ENCODE assay signal across 8 cellular contexts in genomic region chr15:69973102-69973714, GRCh38.
DNase-seq lines count a peak whose midpoint lies in the region; ATAC-seq, FAIRE-seq and TF ChIP-seq lines count a peak whose summit lies in the region.

No MANE protein-coding gene starts in this region.

- H3K4me2 ChIP-seq in A549 (no peak overlapping the region), hepatocyte (no peak overlapping the region)

- H3K9me3 Mint-ChIP-seq in activated B cell treated with CpG ODN at 0.5 μM for 24 hours, result no peaks in the 10 kb centered on the region

- no peak for FAIRE-seq in A549 (lab: Jason Lieb, UNC)

- TF ChIP-seq RAD21 in A549 (conservative IDR thresholded peaks at IDR 0.05 in 1 of 2, IDR thresholded peaks at IDR 0.05 in 1 of 2), result no peak

- no peaks in the 10 kb centered on the region for H3K36me3 Mint-ChIP-seq in activated B cell treated with CpG ODN at 0.5 μM for 24 hours (ENCODE audit: low read depth)

- no peaks in the 10 kb centered on the region for H3K4me1 ChIP-seq in A549
- H3K4me1 ChIP-seq in hepatocyte (ENCODE audit: insufficient read depth), result no peaks in the 10 kb centered on the region

- H2AFZ ChIP-seq in hepatocyte, result no peak overlapping the region

- TF ChIP-seq CTCF in A549 (IDR thresholded peaks at IDR 0.05) (no peak), HFF-Myc (IDR thresholded peaks at IDR 0.05; ENCODE audit: low read depth, low read length, missing control alignments) (no peak), activated B cell treated with CpG ODN at 0.5 μM for 24 hours (IDR thresholded peaks at IDR 0.05) (no peak), hepatocyte (IDR thresholded peaks at IDR 0.05; ENCODE audit: poor library complexity) (no peak)

- WGBS in A549 (ENCODE audit: missing lambda C conversion rate), result 17% methylated on average over 6 of the region's 6 CpGs
- WGBS in hepatocyte (ENCODE audit: low lambda C conversion rate, missing lambda C conversion rate), result 42% methylated on average over 6 of the region's 6 CpGs

- H3K27me3 ChIP-seq in hepatocyte, result peaks cover 14% of the 10 kb centered on the region

- H3K9me3 ChIP-seq in A549 (0 out of 3 replicates have a peak, but pooled peaks cover 4% of the 10 kb centered on the region), hepatocyte (ENCODE audit: low read depth) (no peaks in the 10 kb centered on the region)

- no peak overlapping the region for H3K4me3 Mint-ChIP-seq in activated B cell treated with CpG ODN at 0.5 μM for 24 hours

- H3K79me2 ChIP-seq in hepatocyte, result no peaks in the 10 kb centered on the region

- H3K9me2 ChIP-seq in hepatocyte (replicated peaks; ENCODE audit: insufficient read depth), result no peaks in the 10 kb centered on the region

- H3K27me3 Mint-ChIP-seq in activated B cell treated with CpG ODN at 0.5 μM for 24 hours, result peaks cover 36% of the 10 kb centered on the region

- H3K27ac ChIP-seq in A549, result no peak overlapping the region
- no peak overlapping the region for H3K27ac ChIP-seq in hepatocyte

- DNase-seq in A549 (ENCODE audit: low read depth in 1 of 2, low spot score in 1 of 2) (peak; percentile 48 to 50), HFF-Myc (ENCODE audit: extremely low read depth, low read depth) (peak; percentile 14), activated B cell treated with CpG ODN at 0.5 μM for 24 hours (no peak), hepatocyte (ENCODE audit: low spot score) (peak; percentile 73), NCI-H2029 (lab: John Stamatoyannopoulos, UW) (no peak), NCI-H345 treated with DMSO at 0.1 percent for 48 hours (lab: John Stamatoyannopoulos, UW; ENCODE audit: unreplicated experiment) (no peak), GF-D8 (lab: John Stamatoyannopoulos, UW) (no peak)

- H3K4me1 Mint-ChIP-seq in activated B cell treated with CpG ODN at 0.5 μM for 24 hours, result no peaks in the 10 kb centered on the region

- TF ChIP-seq POLR2A in A549 (IDR thresholded peaks at IDR 0.05; ENCODE audit: low read length), result no peak

- CTCF ChIA-PET in A549 (lab: Yijun Ruan, JAX) (no interaction called here), activated B cell treated with CpG ODN at 0.5 μM for 24 hours (lab: Charles Lee) (interaction anchor here (0.8 to 1.5 kb wide), 2 partner anchors 10 to 216 kb away, joined by 3 read pairs; no protein-coding TSS in a partner anchor)

- intact Hi-C loops in activated B cell treated with CpG ODN at 0.5 μM for 24 hours (cut with micrococcal nuclease), result no loop called here

- H3K36me3 ChIP-seq in hepatocyte (replicated peaks; ENCODE audit: insufficient read depth, low read depth), result no peaks in the 10 kb centered on the region

- ATAC-seq in A549 (peak; percentile 61 to 63; a peak in 4 of 6 replicates), activated B cell treated with CpG ODN at 0.5 μM for 24 hours (ENCODE audit: low read depth) (peak; percentile 83), GM18520 (IDR thresholded peaks at IDR 0.05; ENCODE audit: unreplicated experiment) (no peak)

- peak overlapping the region; percentile 19 for H3K27ac Mint-ChIP-seq in activated B cell treated with CpG ODN at 0.5 μM for 24 hours

- H3K4me3 ChIP-seq in A549, result no peak overlapping the region
- no peak overlapping the region for H3K4me3 ChIP-seq in HFF-Myc (replicated peaks; ENCODE audit: low read depth, low read length)
- no peak overlapping the region for H3K4me3 ChIP-seq in hepatocyte

- no peaks in the 10 kb centered on the region for H4K20me1 ChIP-seq in hepatocyte (ENCODE audit: insufficient read depth, poor library complexity, severe bottlenecking)

- POLR2A ChIA-PET in A549 (lab: Yijun Ruan, JAX) (no interaction called here), activated B cell treated with CpG ODN at 0.5 μM for 24 hours (lab: Charles Lee) (interaction anchor here (1.1 kb wide), 1 partner anchor 212 kb away, joined by 8 read pairs; no protein-coding TSS in a partner anchor)

- no peak for TF ChIP-seq EP300 in A549 (IDR thresholded peaks at IDR 0.05)

TF ChIP-seq in A549, 52 proteins besides CTCF, POLR2A, EP300 and RAD21 (continues in another document):
- no peak for TF ChIP-seq HOXB5 (CRISPR knock-in tag; IDR thresholded peaks at IDR 0.05)
- TF ChIP-seq CBX8 (IDR thresholded peaks at IDR 0.05), result no peak
- TF ChIP-seq REST (IDR thresholded peaks at IDR 0.05), result peak; percentile 89
- TF ChIP-seq, protein P1, sequence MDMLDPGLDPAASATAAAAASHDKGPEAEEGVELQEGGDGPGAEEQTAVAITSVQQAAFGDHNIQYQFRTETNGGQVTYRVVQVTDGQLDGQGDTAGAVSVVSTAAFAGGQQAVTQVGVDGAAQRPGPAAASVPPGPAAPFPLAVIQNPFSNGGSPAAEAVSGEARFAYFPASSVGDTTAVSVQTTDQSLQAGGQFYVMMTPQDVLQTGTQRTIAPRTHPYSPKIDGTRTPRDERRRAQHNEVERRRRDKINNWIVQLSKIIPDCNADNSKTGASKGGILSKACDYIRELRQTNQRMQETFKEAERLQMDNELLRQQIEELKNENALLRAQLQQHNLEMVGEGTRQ (IDR thresholded peaks at IDR 0.05), result no peak
- TF ChIP-seq EHMT2 (IDR thresholded peaks at IDR 0.05; ENCODE audit: low read depth), result peak; percentile 78; the same call in 1 of the 2 replicates
- no peak for TF ChIP-seq ESRRA (IDR thresholded peaks at IDR 0.05; ENCODE audit: borderline replicate concordance, low read length)
- TF ChIP-seq MAZ (IDR thresholded peaks at IDR 0.05; ENCODE audit: borderline replicate concordance, low read depth, low read length), result no peak
- TF ChIP-seq PBX3 (IDR thresholded peaks at IDR 0.05), result no peak
- no peak for TF ChIP-seq FOSB (CRISPR knock-in tag; IDR thresholded peaks at IDR 0.05)
- no peak for TF ChIP-seq E2F6 (IDR thresholded peaks at IDR 0.05; ENCODE audit: borderline replicate concordance, low read depth)
- TF ChIP-seq EHF (CRISPR knock-in tag; IDR thresholded peaks at IDR 0.05), result peak; percentile 47; the same call in 1 of the 2 replicates
- no peak for TF ChIP-seq MAFK (IDR thresholded peaks at IDR 0.05; ENCODE audit: partially characterized antibody)
- TF ChIP-seq ZSCAN20 (CRISPR knock-in tag; IDR thresholded peaks at IDR 0.05), result no peak
- TF ChIP-seq ELK1 (IDR thresholded peaks at IDR 0.05; ENCODE audit: low read depth, low read length), result no peak
- no peak for TF ChIP-seq HEYL (CRISPR knock-in tag; IDR thresholded peaks at IDR 0.05)
- TF ChIP-seq CEBPB (IDR thresholded peaks at IDR 0.05), result no peak
- TF ChIP-seq NR3C1 (IDR thresholded peaks at IDR 0.05), result no peak
- TF ChIP-seq FOSL2 (IDR thresholded peaks at IDR 0.05), result peak; percentile 37; the same call in 1 of the 2 replicates
- TF ChIP-seq FOSL2 (CRISPR knock-in tag; IDR thresholded peaks at IDR 0.05), result peak; percentile 72
- TF ChIP-seq ZFP36 (IDR thresholded peaks at IDR 0.05; ENCODE audit: borderline replicate concordance, partially characterized antibody), result no peak

Comparison
In these comparisons a context has a peak if more than half of its experiments do, and no peak if none do; other contexts are left out.
1. DNase-seq: peak in A549 (2 of 2), HFF-Myc (single experiment) and hepatocyte (single experiment); none in activated B cell treated with CpG ODN at 0.5 μM for 24 hours (single experiment), NCI-H2029 (single experiment), NCI-H345 treated with DMSO at 0.1 percent for 48 hours (single experiment) and GF-D8 (single experiment).